ENCODE assay signal across 17 cellular contexts in genomic region chr4:71648448-71648847, GRCh38.
"Had no signal": no experiment of that assay in that cellular context is flagged by ENCODE, and none has a peak within 500 bp of the region (broad histone marks: within the 10 kb centered on the region; RNA-seq: fewer than 3 reads in every experiment).

No MANE protein-coding gene starts in this region.

- H3K27ac ChIP-seq: heart right ventricle, ovary, sigmoid colon, testis, upper lobe of left lung had no signal

- ATAC-seq: heart right ventricle; left ventricle myocardium superior; natural killer cell; stimulated activated memory B cell treated with anti-CD40 and anti-IgM and Interleukin-4, amounts not matched to agents 10 μg/mL and 1 μg/mL and 100 μg/mL, for 72 hours had no signal

- H3K9me3 ChIP-seq: ovary, sigmoid colon, testis, upper lobe of left lung had no signal

- H3K4me1 ChIP-seq: heart right ventricle, sigmoid colon, testis, upper lobe of left lung had no signal

- H3K4me3 ChIP-seq: heart right ventricle, ovary, sigmoid colon, testis, upper lobe of left lung had no signal

- H3K27me3 ChIP-seq: heart right ventricle, ovary, sigmoid colon, testis, upper lobe of left lung had no signal

- H3K36me3 ChIP-seq: heart right ventricle, ovary, sigmoid colon, upper lobe of left lung had no signal

- DNase-seq: activated B cell treated with CpG ODN at 0.5 μM for 24 hours; activated CD4-positive, alpha-beta memory T cell treated with anti-CD3 and anti-CD28 coated beads for 36 hours; activated CD4-positive, alpha-beta T cell treated with anti-CD3 and anti-CD28 coated beads for 4 hours; activated naive CD8-positive, alpha-beta T cell treated with anti-CD3 and anti-CD28 coated beads for 36 hours; activated T-cell treated with anti-CD3 and anti-CD28 coated beads for 4 hours; amniotic stem cell; caudate nucleus; heart right ventricle; kidney glomerular epithelial cell; left ventricle myocardium superior; natural killer cell; ovary; sigmoid colon; stimulated activated CD4-positive, alpha-beta T cell treated with anti-CD3 and anti-CD28 coated beads, Interleukin-4, amount 100 ng/mL, for 4 hours; testis had no signal
